11 cellular contexts compared by ENCODE assay signal in the genomic region with DNA sequence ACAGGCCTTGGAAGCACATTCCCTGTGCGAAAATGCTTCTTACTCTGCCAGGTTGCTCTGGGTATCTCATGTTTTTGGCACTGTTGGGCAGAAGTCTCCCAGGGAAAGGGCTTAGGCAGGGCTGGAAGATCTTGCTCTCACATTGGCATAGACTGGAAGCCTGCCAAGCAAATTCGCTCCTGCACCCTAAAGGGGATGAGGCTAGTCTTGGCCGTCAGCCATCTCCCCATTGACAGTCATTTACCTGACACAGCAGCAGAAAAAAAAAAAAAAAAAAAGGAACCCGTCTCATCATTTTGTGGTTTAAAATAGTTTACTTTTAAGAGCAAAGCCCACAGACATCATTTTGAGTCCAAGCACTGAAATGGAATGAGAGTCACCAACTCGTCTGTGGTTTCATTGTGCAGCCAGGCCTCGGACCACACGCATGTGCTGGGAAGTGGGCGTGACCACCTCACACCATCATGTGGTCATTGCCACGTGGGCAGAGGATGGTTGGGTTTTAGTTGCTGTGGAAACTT.
DNase-seq lines count a peak whose midpoint lies in the region; ATAC-seq and TF ChIP-seq lines count a peak whose summit lies in the region.
"Had no signal": no experiment of that assay in that cellular context is flagged by ENCODE, and none has a peak within 500 bp of the region (broad histone marks: within the 10 kb centered on the region; RNA-seq: fewer than 3 reads in every experiment).

No MANE protein-coding gene starts in this region.

- H3K9me3 ChIP-seq in SJSA1 (replicated peaks): no peaks in the 10 kb centered on the region

- H3K36me3 ChIP-seq in SJSA1: no peaks in the 10 kb centered on the region

- no peaks in the 10 kb centered on the region for H3K27me3 ChIP-seq in SJSA1 (replicated peaks)

- DNase-seq in DMS53 (lab: John Stamatoyannopoulos, UW) (peak; percentile 19), DMS53 treated with DMSO at 0.1 percent for 48 hours (lab: John Stamatoyannopoulos, UW; ENCODE audit: unreplicated experiment) (no peak), NB4 (ENCODE audit: low read depth) (peak; percentile 7), SJSA1 (ENCODE audit: low read depth in 1 of 2, low spot score in 2 of 2) (peak; percentile 93 to 95), myocyte (ENCODE audit: low read depth) (peak; percentile 0), GM19240 (ENCODE audit: insufficient read length, low spot score) (no peak)
- DNase-seq: amniotic stem cell, T-helper 1 cell had no signal

- H3K4me3 ChIP-seq in NB4 (ENCODE audit: low read depth, low read length): no peak overlapping the region
- H3K4me3 ChIP-seq in SJSA1: no peak overlapping the region

- TF ChIP-seq POLR2A in NB4 (IDR thresholded peaks at IDR 0.05; ENCODE audit: extremely low read depth, insufficient read length): no peak

- no peak for TF ChIP-seq CTCF in NB4 (IDR thresholded peaks at IDR 0.05; ENCODE audit: low read depth, low read length)

- ATAC-seq in HG03565 (IDR thresholded peaks at IDR 0.05; ENCODE audit: unreplicated experiment): no peak
- no peak for ATAC-seq in HG02642 (IDR thresholded peaks at IDR 0.05; ENCODE audit: poor library complexity, unreplicated experiment)

- H3K27ac ChIP-seq in SJSA1: peak overlapping the region; percentile 85
- H3K27ac ChIP-seq: 22Rv1 had no signal

- H3K4me1 ChIP-seq in SJSA1 (replicated peaks): peaks cover 38% of the 10 kb centered on the region

Comparison
In these comparisons a context has a peak if more than half of its experiments do, and no peak if none do; other contexts are left out.
1. DNase-seq: peak in DMS53 (single experiment), NB4 (single experiment), SJSA1 (2 of 2) and myocyte (single experiment); none in DMS53 treated with DMSO at 0.1 percent for 48 hours (single experiment) and GM19240 (single experiment).